13 cellular contexts compared by ENCODE assay signal in the genomic region with DNA sequence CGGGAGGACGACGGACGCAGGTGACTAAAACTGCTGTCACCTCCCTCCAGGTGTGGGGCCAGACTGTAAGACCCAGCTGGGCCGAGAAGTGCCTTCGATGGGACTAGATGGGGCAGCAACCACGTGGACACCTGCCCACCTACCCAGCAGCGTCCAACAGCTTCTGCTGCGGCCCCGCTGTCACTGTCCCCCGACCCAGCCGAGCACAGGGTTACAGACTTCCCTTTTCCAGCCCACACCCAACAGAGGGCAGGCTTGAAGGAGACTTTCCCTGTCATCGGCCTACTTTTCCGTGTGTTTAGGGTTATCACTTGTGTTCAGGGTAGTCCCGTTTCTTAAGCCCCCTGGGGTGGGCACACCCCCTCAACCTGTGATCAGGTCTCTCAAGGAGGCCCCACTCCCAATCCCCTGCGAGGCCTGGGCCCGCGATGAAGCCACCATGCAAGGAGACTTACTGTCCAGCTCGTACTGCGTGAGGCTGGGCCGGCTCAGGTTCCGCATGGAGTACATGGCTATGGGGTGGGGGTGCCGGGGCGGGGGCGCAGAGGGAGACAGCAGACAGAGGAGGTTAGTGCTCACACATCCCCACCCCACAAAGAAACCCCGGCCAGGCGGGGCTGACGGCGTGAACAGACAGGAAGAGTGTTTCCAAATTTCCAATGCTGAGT.
DNase-seq lines count a peak whose midpoint lies in the region; ATAC-seq, FAIRE-seq and TF ChIP-seq lines count a peak whose summit lies in the region.
"Had no signal": no experiment of that assay in that cellular context is flagged by ENCODE, and none has a peak within 500 bp of the region (broad histone marks: within the 10 kb centered on the region; RNA-seq: fewer than 3 reads in every experiment).

No MANE protein-coding gene starts in this region.

- H3K4me3 Mint-ChIP-seq in natural killer cell, result no peak overlapping the region
- H3K4me3 Mint-ChIP-seq: CD8-positive, alpha-beta memory T cell had no signal

- H2AFZ ChIP-seq in H1 (ENCODE audit: low read length), result no peak overlapping the region

- H4K5ac ChIP-seq in H1 (ENCODE audit: insufficient read length, low read depth, low read length), result no peak overlapping the region

- CTCF ChIA-PET in H1 (lab: Charles Lee; ENCODE audit: partially characterized antibody), result interaction anchor here (0.6 to 4.2 kb wide), 3 partner anchors 11 to 49 kb away, joined by 3 to 28 read pairs (median 3); no protein-coding TSS in a partner anchor

- TF ChIP-seq EP300 in H1 (IDR thresholded peaks at IDR 0.05; ENCODE audit: borderline replicate concordance in 1 of 2, low read depth in 2 of 2, low read length in 2 of 2), result no peak

- no peak for FAIRE-seq in H1 (lab: Jason Lieb, UNC)
- FAIRE-seq: H54 had no signal

- no peak overlapping the region for H3K14ac ChIP-seq in H1 (ENCODE audit: insufficient read length)

- no peak overlapping the region for H3K56ac ChIP-seq in H1 (replicated peaks; ENCODE audit: insufficient read length, low read depth, low read length)

- no peak overlapping the region; the same call in 1 of the 2 replicates for H2BK12ac ChIP-seq in H1 (ENCODE audit: low read depth, low read length)

- no peaks in the 10 kb centered on the region for H3K79me1 ChIP-seq in H1 (ENCODE audit: low read depth, low read length)

- no peak overlapping the region for H3K23ac ChIP-seq in H1 (ENCODE audit: insufficient read length)

- no peaks in the 10 kb centered on the region for H3K36me3 Mint-ChIP-seq in natural killer cell
- H3K36me3 Mint-ChIP-seq: CD8-positive, alpha-beta memory T cell had no signal

- H3K36me3 ChIP-seq in heart right ventricle (no peaks in the 10 kb centered on the region), HUES6 (ENCODE audit: control insufficient read depth, insufficient read depth, low read length) (peaks cover 4% of the 10 kb centered on the region), H1 (ENCODE audit: control insufficient read depth in 2 of 4, insufficient read depth in 4 of 4, low read length in 3 of 4) (peaks cover 0 to 9% (median 0%) of the 10 kb centered on the region in 4 experiments; a peak in 3 of 8 replicates), upper lobe of right lung (no peaks in the 10 kb centered on the region)

- intact Hi-C loops in Right ventricle myocardium inferior (cut with DNase I), result no loop called here
- intact Hi-C loops in heart right ventricle (cut with DNase I), result no loop called here
- intact Hi-C loops in upper lobe of right lung (cut with DNase I), result no loop called here
- intact Hi-C loops in natural killer cell (cut with micrococcal nuclease), result no loop called here

- no peak overlapping the region for H2BK15ac ChIP-seq in H1 (ENCODE audit: low read length)

- H3K4me3 ChIP-seq in heart right ventricle (no peak overlapping the region), HUES6 (ENCODE audit: low read depth, low read length) (no peak overlapping the region), H1 (ENCODE audit: extremely low read depth in 1 of 4, insufficient read depth in 2 of 4, low read depth in 3 of 4, low read length in 4 of 4) (no peak overlapping the region), upper lobe of right lung (no peak overlapping the region)
- H3K4me3 ChIP-seq: BLaER1 had no signal

- H3K9me3 Mint-ChIP-seq in natural killer cell, result no peaks in the 10 kb centered on the region
- H3K9me3 Mint-ChIP-seq: CD8-positive, alpha-beta memory T cell had no signal

- TF ChIP-seq CTCF in heart right ventricle (IDR thresholded peaks at IDR 0.05), result no peak
- no peak for TF ChIP-seq CTCF in H1 (IDR thresholded peaks at IDR 0.05; ENCODE audit: control extremely low read depth in 1 of 3, insufficient read depth in 1 of 3, low read depth in 1 of 3, low read length in 3 of 3)
- TF ChIP-seq CTCF in upper lobe of right lung (IDR thresholded peaks at IDR 0.05), result no peak
- no peak for TF ChIP-seq CTCF in natural killer cell (IDR thresholded peaks at IDR 0.05)

- no peak overlapping the region for H3K4ac ChIP-seq in H1 (replicated peaks; ENCODE audit: insufficient read length, low read depth, low read length)

- H4K20me1 ChIP-seq in H1 (replicated peaks in 1 of 2; ENCODE audit: control insufficient read depth in 1 of 2, insufficient read depth in 2 of 2, low read length in 2 of 2), result peaks cover 0 to 1% of the 10 kb centered on the region in 2 experiments
- H4K20me1 ChIP-seq: BLaER1 had no signal

- WGBS in heart right ventricle, 2 donors, result 86 to 88% methylated on average over 29 of the region's 29 CpGs
- WGBS in H1 (ENCODE audit: extremely low coverage in 1 of 2, insufficient coverage in 1 of 2, insufficient read length in 1 of 2, insufficient replicate concordance in 2 of 2, low coverage in 1 of 2, low lambda C conversion rate in 2 of 2, missing lambda C conversion rate in 1 of 2), 2 experiments, result 79% methylated on average over 24 of the region's 29 CpGs; no CpG with 5 or more reads in 1 of the 2 experiments

- H3K27ac ChIP-seq in heart right ventricle (no peak overlapping the region), HUES6 (ENCODE audit: low read depth, low read length) (no peak overlapping the region), H1 (ENCODE audit: low read depth, low read length) (no peak overlapping the region), upper lobe of right lung (no peak overlapping the region)
- H3K27ac ChIP-seq: BLaER1 had no signal

- H2BK20ac ChIP-seq in H1 (ENCODE audit: low read length), result no peak overlapping the region

- ATAC-seq in Right ventricle myocardium inferior (no peak), heart right ventricle (no peak), upper lobe of right lung (peak; percentile 6), natural killer cell (no peak)

- H3K27me3 ChIP-seq in heart right ventricle, result no peaks in the 10 kb centered on the region
- H3K27me3 ChIP-seq in HUES6 (ENCODE audit: control insufficient read depth, insufficient read depth, low read length), result no peaks in the 10 kb centered on the region
- H3K27me3 ChIP-seq in H1 (replicated peaks in 1 of 4; ENCODE audit: control insufficient read depth in 3 of 4, extremely low read depth in 1 of 4, insufficient read depth in 3 of 4, low read length in 3 of 4), result no peaks in the 10 kb centered on the region
- H3K27me3 ChIP-seq in upper lobe of right lung, result no peaks in the 10 kb centered on the region
- H3K27me3 ChIP-seq: BLaER1 had no signal

- H3K9me3 ChIP-seq in heart right ventricle (no peaks in the 10 kb centered on the region), HUES6 (ENCODE audit: control insufficient read depth, insufficient read depth, low read depth, low read length) (no peaks in the 10 kb centered on the region), H1 (ENCODE audit: insufficient read depth in 2 of 2, low read depth in 1 of 2, low read length in 1 of 2) (no peaks in the 10 kb centered on the region), upper lobe of right lung (no peaks in the 10 kb centered on the region)
- H3K9me3 ChIP-seq: BLaER1, Caco-2 had no signal

- H3K27ac Mint-ChIP-seq in natural killer cell, result no peak overlapping the region
- H3K27ac Mint-ChIP-seq: CD8-positive, alpha-beta memory T cell had no signal

- H3K18ac ChIP-seq in H1 (ENCODE audit: extremely low read depth, low read length), result no peak overlapping the region

- no peak overlapping the region for H3K4me2 ChIP-seq in H1 (ENCODE audit: insufficient read depth in 1 of 2, low read depth in 2 of 2, low read length in 2 of 2)
- H3K4me2 ChIP-seq: BLaER1 had no signal

- no peaks in the 10 kb centered on the region for H3K23me2 ChIP-seq in H1 (ENCODE audit: low read depth, low read length)

- peaks cover 0 to 4% of the 10 kb centered on the region in 2 donors for H3K4me1 Mint-ChIP-seq in natural killer cell
- H3K4me1 Mint-ChIP-seq: CD8-positive, alpha-beta memory T cell had no signal

- no peak overlapping the region for H2AK5ac ChIP-seq in H1 (ENCODE audit: low read depth, low read length)

- peaks cover 2 to 6% of the 10 kb centered on the region in 2 donors for H3K27me3 Mint-ChIP-seq in natural killer cell (ENCODE audit: low read depth in 2 of 2)

- H3K4me1 ChIP-seq in heart right ventricle (no peaks in the 10 kb centered on the region), HUES6 (ENCODE audit: control insufficient read depth, insufficient read depth, low read length) (peaks cover 7% of the 10 kb centered on the region; the same call in 1 of the 2 replicates), H1 (replicated peaks in 1 of 4; ENCODE audit: control insufficient read depth in 3 of 4, insufficient read depth in 4 of 4, low read length in 3 of 4) (no peaks in the 10 kb centered on the region; a peak in 2 of 7 replicates), upper lobe of right lung (no peaks in the 10 kb centered on the region)
- H3K4me1 ChIP-seq: BLaER1, Caco-2 had no signal

- DNase-seq in Right ventricle myocardium inferior (ENCODE audit: missing footprints), result peak; percentile 74
- no peak for DNase-seq in heart right ventricle
- DNase-seq in H1 (ENCODE audit: low read depth in 1 of 2, low spot score in 2 of 2), result no peak
- DNase-seq in upper lobe of right lung, result no peak
- DNase-seq in NCI-H1092 (lab: John Stamatoyannopoulos, UW), result no peak
- DNase-seq in natural killer cell, result no peak
- DNase-seq: 8988T; AML-193; Caco-2; CD8-positive, alpha-beta memory T cell had no signal

- H3K9ac ChIP-seq in HUES6 (ENCODE audit: low read length) (peak overlapping the region; percentile 32), H1 (replicated peaks in 1 of 4; ENCODE audit: extremely low read depth in 1 of 4, low read depth in 3 of 4, low read length in 3 of 4) (no peak overlapping the region)
- H3K9ac ChIP-seq: BLaER1 had no signal

- H2BK120ac ChIP-seq in H1 (replicated peaks; ENCODE audit: low read depth, low read length), result no peak overlapping the region

- no peak for TF ChIP-seq RAD21 in H1 (IDR thresholded peaks at IDR 0.05 in 1 of 2, conservative IDR thresholded peaks at IDR 0.05 in 1 of 2; ENCODE audit: low read depth in 2 of 2, low read length in 2 of 2)

- no peak for TF ChIP-seq POLR2A in H1 (IDR thresholded peaks at IDR 0.05; ENCODE audit: control extremely low read depth in 1 of 2, low read depth in 2 of 2, low read length in 2 of 2)

- no peaks in the 10 kb centered on the region for H3K79me2 ChIP-seq in H1 (ENCODE audit: control insufficient read depth in 1 of 2, insufficient read depth in 2 of 2, low read length in 2 of 2)

- peak overlapping the region; percentile 29; the same call in 1 of the 2 replicates for H4K8ac ChIP-seq in H1 (ENCODE audit: extremely low read depth, insufficient read depth, low read length)

- no peak overlapping the region for H4K91ac ChIP-seq in H1 (replicated peaks; ENCODE audit: insufficient read length, low read length)

- H2BK5ac ChIP-seq in H1 (ENCODE audit: low read depth, low read length), result peak overlapping the region; percentile 81; the same call in 1 of the 2 replicates

- POLR2A ChIA-PET in H1 (lab: Charles Lee; ENCODE audit: partially characterized antibody), result interaction anchor here (1.0 kb wide), 1 partner anchor 118 kb away, joined by 4 read pairs; a partner anchor contains a TSS
